Comparison of ENCODE assay signal across 1 cellular context in the genomic region with DNA sequence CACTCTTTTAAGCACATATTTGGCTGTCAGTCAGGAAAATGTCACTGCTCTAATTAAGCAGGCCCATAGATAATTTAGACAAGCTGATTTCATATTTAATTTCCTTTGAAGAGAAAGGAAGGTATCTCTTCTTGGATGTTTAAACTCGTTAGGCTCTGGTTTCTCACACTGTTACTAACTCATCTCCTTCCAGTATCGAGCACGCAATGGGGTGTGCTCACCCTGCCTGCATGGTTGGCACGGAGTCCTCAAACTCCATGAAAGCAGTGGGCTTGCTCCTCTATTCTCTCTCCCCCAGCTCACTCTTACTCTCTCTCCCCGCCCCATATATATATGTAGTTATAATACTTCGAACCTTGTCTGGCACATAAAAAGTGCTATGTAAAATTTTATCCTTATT.
TF ChIP-seq lines count a peak whose summit lies in the region.

No MANE protein-coding gene starts in this region.

TF ChIP-seq in GM12878, 131 proteins besides CTCF, POLR2A, EP300 and RAD21:
- TF ChIP-seq GABPA (IDR thresholded peaks at IDR 0.05; ENCODE audit: low read depth) (no peak), MYC (IDR thresholded peaks at IDR 0.05; ENCODE audit: insufficient read depth, insufficient read length, insufficient replicate concordance, low read length, severe bottlenecking) (no peak)
